Comparison of ENCODE assay signal across 8 cellular contexts in the genomic region with DNA sequence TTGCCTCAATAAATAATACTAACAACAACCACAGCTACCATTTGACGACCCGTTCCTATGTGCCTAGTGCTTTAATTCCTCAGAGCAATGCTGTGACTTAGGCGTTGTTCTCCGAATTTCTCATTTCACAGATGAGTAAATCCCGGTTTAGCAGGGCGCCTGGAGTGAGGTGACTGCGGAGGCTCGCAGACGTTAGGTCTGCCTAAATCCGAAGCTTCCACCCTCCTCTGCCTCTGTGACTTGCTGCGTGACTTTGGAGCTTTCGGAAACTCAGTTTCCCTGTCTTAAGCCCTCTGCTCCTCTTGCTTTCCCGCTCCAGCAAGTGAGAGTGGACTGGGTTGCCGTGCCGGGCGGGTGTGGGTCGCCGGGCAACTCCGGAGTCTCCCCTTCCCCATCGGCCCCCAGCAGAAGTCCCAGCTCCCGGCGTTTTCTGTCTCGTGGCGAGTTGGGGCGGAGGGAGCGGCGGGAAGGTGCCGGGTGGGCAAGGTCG. TPM values are rescaled to one million over a fixed set of nuclear protein-coding genes. Genes with fewer than 3 reads are reported as not detected.
A peak's percentile ranks its signal among the peaks of the same experiment; 100 is the strongest.
DNase-seq lines count a peak whose midpoint lies in the region; ATAC-seq and TF ChIP-seq lines count a peak whose summit lies in the region.

No MANE protein-coding gene starts in this region.

- H3K27ac Mint-ChIP-seq in CD8-positive, alpha-beta T cell = no peak overlapping the region

- H3K9me3 Mint-ChIP-seq in CD8-positive, alpha-beta T cell = no peaks in the 10 kb centered on the region

- no peak overlapping the region for H3K4me3 ChIP-seq in CD8-positive, alpha-beta T cell (ENCODE audit: low read depth, low read length)
- H3K4me3 ChIP-seq in SK-N-MC (peak overlapping the region; percentile 81), retinal pigment epithelial cell (ENCODE audit: low read length) (peak overlapping the region; percentile 48)

- no peaks in the 10 kb centered on the region for H3K36me3 ChIP-seq in CD8-positive, alpha-beta T cell (ENCODE audit: insufficient read depth, low read length)
- no peaks in the 10 kb centered on the region for H3K36me3 ChIP-seq in SK-N-MC (ENCODE audit: insufficient read depth, low read length)

- CTCF ChIA-PET in CD8-positive, alpha-beta T cell (lab: Charles Lee) = interaction anchor here (0.6 to 5.9 kb wide), 7 partner anchors 10 to 205 kb away, joined by 3 to 63 read pairs (median 3); no protein-coding TSS in a partner anchor

- H3K27ac ChIP-seq in CD8-positive, alpha-beta T cell (ENCODE audit: low read depth, low read length) = no peak overlapping the region
- 0 out of 2 replicates have a peak overlapping the region, but pooled peaks have one; percentile 64 for H3K27ac ChIP-seq in SK-N-MC

- no peak overlapping the region for H3K9ac ChIP-seq in SK-N-MC (ENCODE audit: insufficient read length)

- H3K4me1 ChIP-seq in CD8-positive, alpha-beta T cell (ENCODE audit: insufficient read depth, low read length) = peaks cover 18% of the 10 kb centered on the region

- peaks cover 26% of the 10 kb centered on the region for H3K4me1 Mint-ChIP-seq in CD8-positive, alpha-beta T cell (ENCODE audit: low read depth)

- no peak for ATAC-seq in CD8-positive, alpha-beta T cell
- no peak for ATAC-seq in left ventricle myocardium superior
- no peak for ATAC-seq in GM21526 (IDR thresholded peaks at IDR 0.05; ENCODE audit: low FRiP score, unreplicated experiment)

- H3K9me3 ChIP-seq in CD8-positive, alpha-beta T cell (ENCODE audit: low read length) = no peaks in the 10 kb centered on the region
- H3K9me3 ChIP-seq in SK-N-MC (ENCODE audit: low read depth, low read length) = no peaks in the 10 kb centered on the region

- no peaks in the 10 kb centered on the region for H3K36me3 Mint-ChIP-seq in CD8-positive, alpha-beta T cell

- POLR2A ChIA-PET in CD8-positive, alpha-beta T cell (lab: Charles Lee) = no interaction called here

- H3K4me3 Mint-ChIP-seq in CD8-positive, alpha-beta T cell = peak overlapping the region; percentile 63

- no peak for TF ChIP-seq CTCF in CD8-positive, alpha-beta T cell (IDR thresholded peaks at IDR 0.05)
- no peak for TF ChIP-seq CTCF in retinal pigment epithelial cell (conservative IDR thresholded peaks at IDR 0.05; ENCODE audit: low read depth, low read length)

- peaks cover 52% of the 10 kb centered on the region for H3K27me3 Mint-ChIP-seq in CD8-positive, alpha-beta T cell (ENCODE audit: low read depth)

- intact Hi-C loops in CD8-positive, alpha-beta T cell (cut with DNase I, micrococcal nuclease) = no loop called here
- intact Hi-C loops in left ventricle myocardium superior (cut with micrococcal nuclease) = no loop called here

- H3K27me3 ChIP-seq in CD8-positive, alpha-beta T cell (ENCODE audit: insufficient read depth, low read length) = peaks cover 29% of the 10 kb centered on the region

- no peak for DNase-seq in CD8-positive, alpha-beta T cell
- DNase-seq in SK-N-MC (ENCODE audit: low read depth, low spot score) (no peak), left ventricle myocardium superior (peak; percentile 25), retinal pigment epithelial cell (ENCODE audit: low read depth) (no peak), 8988T (no peak), NCI-H524 (lab: John Stamatoyannopoulos, UW) (no peak), ureter (ENCODE audit: low spot score) (no peak)

RNA-seq across cellular contexts. Expression of a gene that starts 0.7 kb away (rescaled TPM):
- total RNA-seq in CD8-positive, alpha-beta T cell = under 1 TPM; 0.22 to 0.39 TPM
- 29.6 TPM for total RNA-seq in left ventricle myocardium superior
- total RNA-seq in ureter = 21.8 TPM

RNA-seq across cellular contexts. Expression of a gene that starts 58.9 kb away (rescaled TPM):
- 10 to 100 TPM; 90.8 to 92.9 TPM for total RNA-seq in CD8-positive, alpha-beta T cell
- total RNA-seq in left ventricle myocardium superior (2.3 TPM), ureter (1.9 TPM)

Comparison
In these comparisons a context has a peak if more than half of its experiments do, and no peak if none do; other contexts are left out.
1. RNA of a gene that starts 0.7 kb away (total RNA-seq): 29.6 TPM in left ventricle myocardium superior (single experiment) and 21.8 TPM in ureter (single experiment); 0.22 to 0.39 TPM in CD8-positive, alpha-beta T cell; every median in the first group is over 10 times any median in the second.
2. RNA of a gene that starts 58.9 kb away (total RNA-seq): 90.8 to 92.9 TPM in CD8-positive, alpha-beta T cell; 2.3 TPM in left ventricle myocardium superior (single experiment) and 1.9 TPM in ureter (single experiment); every median in the first group is over 10 times any median in the second.